21 cellular contexts compared by ENCODE assay signal in genomic region chr15:25424073-25424472, GRCh38.
"Had no signal": no experiment of that assay in that cellular context is flagged by ENCODE, and none has a peak within 500 bp of the region (broad histone marks: within the 10 kb centered on the region; RNA-seq: fewer than 3 reads in every experiment).

No MANE protein-coding gene starts in this region.

- DNase-seq: effector memory CD4-positive, alpha-beta T cell; gastrocnemius medialis; heart right ventricle; islet precursor cell; mammary epithelial cell; midbrain; nucleus accumbens; ovary; right cardiac atrium; small intestine; stimulated activated CD4-positive, alpha-beta T cell treated with anti-CD3 and anti-CD28 coated beads, Interleukin-12 subunit alpha, Interleukin-12 subunit beta, amount 100 ng/mL, for 4 hours; stimulated activated naive CD4-positive, alpha-beta T cell treated with Interleukin-2 at 50 U/mL for 16 hours; tibial artery; upper lobe of right lung had no signal

- H3K4me3 Mint-ChIP-seq: natural killer cell treated with Interleukin-12 subunit alpha and Interleukin-12 subunit beta and Interleukin-15 and Interleukin-18, amount 100 ng/mL, for 72 hours; neural progenitor cell had no signal

- ATAC-seq: gastrocnemius medialis; heart right ventricle; left lobe of liver; natural killer cell treated with Interleukin-12 subunit alpha and Interleukin-12 subunit beta and Interleukin-15 and Interleukin-18, amount 100 ng/mL, for 72 hours; right cardiac atrium; upper lobe of right lung had no signal

- H3K9me3 Mint-ChIP-seq: natural killer cell treated with Interleukin-12 subunit alpha and Interleukin-12 subunit beta and Interleukin-15 and Interleukin-18, amount 100 ng/mL, for 72 hours had no signal

- H3K4me2 ChIP-seq: neural progenitor cell had no signal

- H3K27ac Mint-ChIP-seq: natural killer cell treated with Interleukin-12 subunit alpha and Interleukin-12 subunit beta and Interleukin-15 and Interleukin-18, amount 100 ng/mL, for 72 hours; neural progenitor cell; progenitor cell of endocrine pancreas had no signal

- H3K4me1 ChIP-seq: neural progenitor cell had no signal

- H3K4me1 Mint-ChIP-seq: neural progenitor cell had no signal

- H3K27me3 ChIP-seq: esophagus muscularis mucosa, gastrocnemius medialis, heart right ventricle, neural progenitor cell, ovary, tibial artery, upper lobe of right lung, vagina had no signal

- H3K4me3 ChIP-seq: esophagus muscularis mucosa, gastrocnemius medialis, heart right ventricle, neural progenitor cell, ovary, tibial artery, upper lobe of right lung, vagina had no signal

- H3K27ac ChIP-seq: epithelial cell of prostate, esophagus muscularis mucosa, heart right ventricle, neural progenitor cell, ovary, tibial artery, upper lobe of right lung, vagina had no signal

- H2AFZ ChIP-seq: neural progenitor cell had no signal

- H3K27me3 Mint-ChIP-seq: natural killer cell treated with Interleukin-12 subunit alpha and Interleukin-12 subunit beta and Interleukin-15 and Interleukin-18, amount 100 ng/mL, for 72 hours; progenitor cell of endocrine pancreas had no signal

- H3K9me3 ChIP-seq: esophagus muscularis mucosa, gastrocnemius medialis, ovary, tibial artery, vagina had no signal

- H3K9ac ChIP-seq: neural progenitor cell had no signal

- H3K36me3 ChIP-seq: esophagus muscularis mucosa, gastrocnemius medialis, neural progenitor cell, ovary, upper lobe of right lung, vagina had no signal
